Comparison of ENCODE assay signal across 8 cellular contexts in the genomic region with DNA sequence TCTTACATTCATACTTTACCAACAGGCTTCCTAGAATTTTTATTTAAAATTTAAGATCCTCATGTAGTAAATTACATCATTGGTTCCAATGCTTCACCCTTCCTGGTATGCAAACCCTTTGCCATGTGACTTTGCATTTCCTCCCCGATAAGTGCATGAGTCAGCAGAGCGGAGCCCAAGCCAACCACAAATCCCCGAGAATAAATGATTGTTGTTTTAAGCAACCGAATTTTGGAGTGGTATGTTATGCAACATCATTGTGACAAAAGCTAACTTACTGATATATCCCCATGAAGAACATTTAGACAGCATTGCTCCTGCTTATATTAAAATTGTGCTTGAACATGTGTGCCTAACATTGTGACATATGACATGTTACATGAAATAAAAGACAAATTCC.
DNase-seq lines count a peak whose midpoint lies in the region; ATAC-seq and TF ChIP-seq lines count a peak whose summit lies in the region.

No MANE protein-coding gene starts in this region.

- intact Hi-C loops in posterior vena cava (cut with DNase I), result no loop called here

- H3K27me3 ChIP-seq in NT2/D1 (ENCODE audit: insufficient read depth, insufficient read length), result no peaks in the 10 kb centered on the region

- H3K9me3 ChIP-seq in NT2/D1 (ENCODE audit: insufficient read depth, low read length), result no peaks in the 10 kb centered on the region; the same call in 1 of the 2 replicates

- no peak for ATAC-seq in activated CD4-positive, CD25-positive, alpha-beta regulatory T cell treated with anti-CD3 and anti-CD28 coated beads, Interleukin-2, amount 50 U/mL, for 24 hours

- no peaks in the 10 kb centered on the region for H3K36me3 ChIP-seq in NT2/D1 (ENCODE audit: insufficient read depth, insufficient read length, low read length)

- TF ChIP-seq CTCF in epithelial cell of esophagus (IDR thresholded peaks at IDR 0.05; ENCODE audit: insufficient read depth, low read depth, low read length, missing control alignments), result no peak

- DNase-seq in GM04503 (ENCODE audit: low read depth) (peak; percentile 5), NT2/D1 (ENCODE audit: low read depth, low spot score) (peak; percentile 16), epithelial cell of esophagus (ENCODE audit: low read depth) (peak; percentile 82), posterior vena cava (ENCODE audit: low spot score) (peak; percentile 62), COLO668 (lab: John Stamatoyannopoulos, UW; ENCODE audit: unreplicated experiment) (no peak), amygdala (lab: John Stamatoyannopoulos, UW) (no peak), pons (ENCODE audit: low spot score) (no peak)

- no peak overlapping the region for H3K9ac ChIP-seq in NT2/D1 (ENCODE audit: insufficient read length, low read depth)

- no peaks in the 10 kb centered on the region for H3K4me1 ChIP-seq in NT2/D1 (ENCODE audit: insufficient read depth, insufficient read length)

- no peak overlapping the region for H3K4me3 ChIP-seq in NT2/D1 (ENCODE audit: insufficient read length, low read depth)
- H3K4me3 ChIP-seq in epithelial cell of esophagus (ENCODE audit: low read length), result no peak overlapping the region

Comparison
In these comparisons a context has a peak if more than half of its experiments do, and no peak if none do; other contexts are left out.
1. DNase-seq: peak in GM04503 (single experiment), NT2/D1 (single experiment), epithelial cell of esophagus (single experiment) and posterior vena cava (single experiment); none in COLO668 (single experiment), amygdala (0 of 56) and pons (single experiment).